In genomic region chr2:20416723-20417122, GRCh38 we compare ENCODE assay signal across 1 cellular context.
TF ChIP-seq lines count a peak whose summit lies in the region.

No MANE protein-coding gene starts in this region.

TF ChIP-seq in K562, 482 proteins besides CTCF, POLR2A, EP300 and RAD21 (continued from another document):
- no peak for TF ChIP-seq ZBTB26 (CRISPR knock-in tag; IDR thresholded peaks at IDR 0.05)
- no peak for TF ChIP-seq ZNF12 (CRISPR knock-in tag; IDR thresholded peaks at IDR 0.05)
